ENCODE assay signal across 8 cellular contexts in genomic region chr19:55605637-55606470, GRCh38. TPM values are rescaled to one million over a fixed set of nuclear protein-coding genes. Genes with fewer than 3 reads are reported as not detected.
A peak's percentile ranks its signal among the peaks of the same experiment; 100 is the strongest.
DNase-seq lines count a peak whose midpoint lies in the region; ATAC-seq and TF ChIP-seq lines count a peak whose summit lies in the region.

ZNF865 (plus strand) TSS chr19:55605647; CDS start chr19:55613619, 7,972 bp downstream.

- H3K27ac ChIP-seq in CD8-positive, alpha-beta memory T cell (ENCODE audit: low read depth, low read length): peak within 1 kb of the TSS; percentile 80
- H3K27ac ChIP-seq in gastroesophageal sphincter (peak within 1 kb of the TSS; percentile 79 to 97 (median 95)), neutrophil (peak within 1 kb of the TSS; percentile 96), suprapubic skin (peak within 1 kb of the TSS; percentile 81)

- no peaks in the 10 kb centered on the region for H3K9me3 ChIP-seq in CD8-positive, alpha-beta memory T cell (ENCODE audit: low read length)
- H3K9me3 ChIP-seq in gastroesophageal sphincter (no peaks in the 10 kb centered on the region), neutrophil (no peaks in the 10 kb centered on the region), suprapubic skin (no peaks in the 10 kb centered on the region)

- H3K27me3 ChIP-seq in CD8-positive, alpha-beta memory T cell (ENCODE audit: insufficient read depth, low read length, poor library complexity, severe bottlenecking): no peaks in the 10 kb centered on the region
- H3K27me3 ChIP-seq in gastroesophageal sphincter (no peaks in the 10 kb centered on the region), neutrophil (no peaks in the 10 kb centered on the region), suprapubic skin (no peaks in the 10 kb centered on the region)

- CTCF ChIA-PET in CD8-positive, alpha-beta memory T cell (lab: Charles Lee): interaction anchor here (0.5 to 3.3 kb wide), 21 partner anchors 8 to 424 kb away, joined by 3 to 67 read pairs (median 7); partner anchors contain the start of genes U2AF2 and ZNF784
- CTCF ChIA-PET in activated naive CD4-positive, alpha-beta T cell treated with anti-CD3 and anti-CD28 coated beads for 36 hours (lab: Charles Lee): interaction anchor here (0.5 to 3.0 kb wide), 18 partner anchors 12 to 187 kb away, joined by 3 to 41 read pairs (median 4); partner anchors contain the start of genes NAT14, ZNF579 and ZNF784

- TF ChIP-seq EP300 in gastroesophageal sphincter (IDR thresholded peaks at IDR 0.05): no peak
- TF ChIP-seq EP300 in suprapubic skin (IDR thresholded peaks at IDR 0.05): no peak

- POLR2A ChIA-PET in CD8-positive, alpha-beta memory T cell (lab: Charles Lee): interaction anchor here (0.8 to 2.0 kb wide), 4 partner anchors 19 to 49 kb away, joined by 3 to 9 read pairs (median 4); partner anchors contain the start of gene ZNF784

- peak in 1 of 2 donors; percentile 45 for TF ChIP-seq POLR2A in gastroesophageal sphincter (IDR thresholded peaks at IDR 0.05)
- no peak for TF ChIP-seq POLR2A in suprapubic skin (IDR thresholded peaks at IDR 0.05)

- peaks cover 6% of the 10 kb centered on the region for H3K36me3 ChIP-seq in CD8-positive, alpha-beta memory T cell (ENCODE audit: insufficient read depth, low read length)
- H3K36me3 ChIP-seq in gastroesophageal sphincter: peaks cover 0 to 32% of the 10 kb centered on the region in 2 donors
- peaks cover 16% of the 10 kb centered on the region for H3K36me3 ChIP-seq in neutrophil
- H3K36me3 ChIP-seq in suprapubic skin: peaks cover 27% of the 10 kb centered on the region

- peak within 1 kb of the TSS; percentile 92 to 99 (median 96) for H3K27ac Mint-ChIP-seq in CD8-positive, alpha-beta memory T cell
- peak within 1 kb of the TSS; percentile 96 for H3K27ac Mint-ChIP-seq in activated naive CD4-positive, alpha-beta T cell treated with anti-CD3 and anti-CD28 coated beads for 36 hours

- no peaks in the 10 kb centered on the region for H3K27me3 Mint-ChIP-seq in CD8-positive, alpha-beta memory T cell
- no peaks in the 10 kb centered on the region for H3K27me3 Mint-ChIP-seq in activated naive CD4-positive, alpha-beta T cell treated with anti-CD3 and anti-CD28 coated beads for 36 hours (ENCODE audit: low read depth)

- TF ChIP-seq CTCF in LNCaP clone FGC (IDR thresholded peaks at IDR 0.05; ENCODE audit: control insufficient read depth, extremely low read depth, insufficient read depth) (peak; percentile 90), gastroesophageal sphincter (IDR thresholded peaks at IDR 0.05) (peak in 3 of 4 experiments; percentile 59 to 80 (median 68)), neutrophil (IDR thresholded peaks at IDR 0.05) (peak; percentile 26), suprapubic skin (IDR thresholded peaks at IDR 0.05) (peak; percentile 20 to 65)

- peaks cover 32% of the 10 kb centered on the region for H3K4me1 ChIP-seq in CD8-positive, alpha-beta memory T cell (ENCODE audit: insufficient read depth, low read length)
- H3K4me1 ChIP-seq in gastroesophageal sphincter (peaks cover 0 to 55% (median 20%) of the 10 kb centered on the region in 3 donors), neutrophil (ENCODE audit: control insufficient read depth in 1 of 2, insufficient read depth in 1 of 2, low read depth in 1 of 2, low read length in 1 of 2) (peaks cover 75 to 77% of the 10 kb centered on the region in 2 experiments), suprapubic skin (peaks cover 43% of the 10 kb centered on the region)

- no peaks in the 10 kb centered on the region for H3K9me3 Mint-ChIP-seq in CD8-positive, alpha-beta memory T cell
- no peaks in the 10 kb centered on the region for H3K9me3 Mint-ChIP-seq in activated naive CD4-positive, alpha-beta T cell treated with anti-CD3 and anti-CD28 coated beads for 36 hours

- WGBS in gastroesophageal sphincter (ENCODE audit: low coverage in 1 of 2), 2 donors: 0 to 1% methylated on average over 10 to 18 of the region's 44 CpGs
- WGBS in suprapubic skin: under 1% methylated on average over 19 of the region's 44 CpGs

- DNase-seq in CD8-positive, alpha-beta memory T cell: peak; percentile 62 to 79 (median 67)
- peak; percentile 40 for DNase-seq in LNCaP clone FGC (ENCODE audit: low read depth)
- DNase-seq in SHP77 treated with DMSO at 0.1 percent for 48 hours (lab: John Stamatoyannopoulos, UW): peak; percentile 26
- peak; percentile 89 for DNase-seq in activated naive CD4-positive, alpha-beta T cell treated with anti-CD3 and anti-CD28 coated beads for 36 hours
- DNase-seq in suprapubic skin (ENCODE audit: low spot score in 2 of 2): peak; percentile 86 to 88

- ATAC-seq in GM21447 (IDR thresholded peaks at IDR 0.05; ENCODE audit: unreplicated experiment): peak; percentile 41
- ATAC-seq in gastroesophageal sphincter: peak; percentile 23

- intact Hi-C loops in activated naive CD4-positive, alpha-beta T cell treated with anti-CD3 and anti-CD28 coated beads for 36 hours (cut with micrococcal nuclease): loop anchor here (1.0 to 10.0 kb wide), 9 partner anchors 18 to 489 kb away; partner anchors contain the start of genes ISOC2, PPP1R12C, TNNT1 and U2AF2

- H3K4me3 Mint-ChIP-seq in CD8-positive, alpha-beta memory T cell: peak within 1 kb of the TSS; percentile 89 to 97 (median 90)
- peak within 1 kb of the TSS; percentile 89 for H3K4me3 Mint-ChIP-seq in activated naive CD4-positive, alpha-beta T cell treated with anti-CD3 and anti-CD28 coated beads for 36 hours

- H3K4me1 Mint-ChIP-seq in CD8-positive, alpha-beta memory T cell: peaks cover 48 to 72% (median 70%) of the 10 kb centered on the region in 3 donors
- H3K4me1 Mint-ChIP-seq in activated naive CD4-positive, alpha-beta T cell treated with anti-CD3 and anti-CD28 coated beads for 36 hours (ENCODE audit: low read depth): peaks cover 58% of the 10 kb centered on the region

- H3K4me3 ChIP-seq in CD8-positive, alpha-beta memory T cell (ENCODE audit: low read length): peak within 1 kb of the TSS; percentile 83
- H3K4me3 ChIP-seq in LNCaP clone FGC (ENCODE audit: low read depth, low read length): peak within 1 kb of the TSS; percentile 96
- peak within 1 kb of the TSS; percentile 81 to 84 for H3K4me3 ChIP-seq in gastroesophageal sphincter
- H3K4me3 ChIP-seq in neutrophil (ENCODE audit: low read depth in 1 of 2, low read length in 1 of 2): peak within 1 kb of the TSS; percentile 88 to 92
- peak within 1 kb of the TSS; percentile 69 for H3K4me3 ChIP-seq in suprapubic skin

- H3K36me3 Mint-ChIP-seq in CD8-positive, alpha-beta memory T cell: peaks cover 4 to 49% (median 8%) of the 10 kb centered on the region in 3 donors
- H3K36me3 Mint-ChIP-seq in activated naive CD4-positive, alpha-beta T cell treated with anti-CD3 and anti-CD28 coated beads for 36 hours (ENCODE audit: low read depth): peaks cover 21% of the 10 kb centered on the region

RNA-seq across cellular contexts. Expression of gene ZNF865, which starts in this region (rescaled TPM):
- 10 to 100 TPM; 12.7 to 15.3 TPM for total RNA-seq in CD8-positive, alpha-beta memory T cell
- polyA plus RNA-seq in CD8-positive, alpha-beta memory T cell: 0.21 TPM
- 10 to 100 TPM; 10.8 to 11.2 TPM for total RNA-seq in activated naive CD4-positive, alpha-beta T cell treated with anti-CD3 and anti-CD28 coated beads for 36 hours
- total RNA-seq in gastroesophageal sphincter (10 to 100 TPM in 1 of 4 donors, 1 to 10 TPM in 3; 4.6 to 12.0 (median 6.4) TPM), suprapubic skin (10 to 100 TPM in 2 of 4 donors, 1 to 10 TPM in 2; 7.6 to 14.2 (median 9.9) TPM)

Comparison
In these comparisons a context has a peak if more than half of its experiments do, and no peak if none do; other contexts are left out.
1. Peak in every context shown above with its lines: DNase-seq, ATAC-seq, H3K4me3 ChIP-seq and H3K27ac ChIP-seq.
2. DNase-seq: peak in every context shown above with its lines; median percentile 89 in activated naive CD4-positive, alpha-beta T cell treated with anti-CD3 and anti-CD28 coated beads for 36 hours; 87 in suprapubic skin; 67 in CD8-positive, alpha-beta memory T cell; 40 in LNCaP clone FGC; 26 in SHP77 treated with DMSO at 0.1 percent for 48 hours.
3. CTCF ChIP-seq: peak in every context shown above with its lines; median percentile 90 in LNCaP clone FGC; 68 in gastroesophageal sphincter; 42 in suprapubic skin; 26 in neutrophil.